ENCODE assay signal across 28 cellular contexts in genomic region chr9:99015890-99016289, GRCh38.
A peak's percentile ranks its signal among the peaks of the same experiment; 100 is the strongest.
DNase-seq lines count a peak whose midpoint lies in the region; ATAC-seq and TF ChIP-seq lines count a peak whose summit lies in the region.
"Had no signal": no experiment of that assay in that cellular context is flagged by ENCODE, and none has a peak within 500 bp of the region (broad histone marks: within the 10 kb centered on the region; RNA-seq: fewer than 3 reads in every experiment).

No MANE protein-coding gene starts in this region.

- no peaks in the 10 kb centered on the region for H3K9me3 ChIP-seq in IMR-90 (ENCODE audit: control insufficient read depth, insufficient read depth, low read length)

- H2BK20ac ChIP-seq in IMR-90 (ENCODE audit: low read depth, low read length): no peak overlapping the region

- H3K9ac ChIP-seq in IMR-90 (ENCODE audit: low read depth, low read length): no peak overlapping the region
- H3K9ac ChIP-seq: KMS-11 had no signal

- H3K14ac ChIP-seq in IMR-90 (replicated peaks; ENCODE audit: low read depth, low read length): no peak overlapping the region

- no peak for ATAC-seq in activated CD8-positive, alpha-beta T cell treated with anti-CD3 and anti-CD28 coated beads, Interleukin-2, amount 10 ng/mL, durations not matched to agents 7 days and 5 days
- no peak for ATAC-seq in activated CD8-positive, alpha-beta T cell treated with anti-CD3 and anti-CD28 coated beads for 36 hours
- ATAC-seq in IMR-90 (ENCODE audit: low read depth): no peak
- no peak for ATAC-seq in natural killer cell treated with Interleukin-12 subunit alpha and Interleukin-12 subunit beta and Interleukin-15 and Interleukin-18, amount 100 ng/mL, for 72 hours
- no peak for ATAC-seq in stimulated activated effector memory CD8-positive, alpha-beta T cell treated with anti-CD3 and anti-CD28 coated beads, Interleukin-12 subunit alpha, Interleukin-12 subunit beta, amount 100 ng/mL, for 72 hours
- ATAC-seq: GM12878 had no signal

- DNase-seq in activated CD8-positive, alpha-beta T cell treated with anti-CD3 and anti-CD28 coated beads, Interleukin-2, amount 10 ng/mL, durations not matched to agents 7 days and 5 days: no peak
- DNase-seq in activated CD8-positive, alpha-beta T cell treated with anti-CD3 and anti-CD28 coated beads for 36 hours: no peak
- DNase-seq in IMR-90 (no peak), ecto neural progenitor cell (ENCODE audit: low spot score) (peak; percentile 15), amygdala (lab: John Stamatoyannopoulos, UW) (no peak)
- no peak for DNase-seq in natural killer cell treated with Interleukin-12 subunit alpha and Interleukin-12 subunit beta and Interleukin-15 and Interleukin-18, amount 100 ng/mL, for 72 hours (ENCODE audit: low spot score)
- no peak for DNase-seq in stimulated activated effector memory CD8-positive, alpha-beta T cell treated with anti-CD3 and anti-CD28 coated beads, Interleukin-12 subunit alpha, Interleukin-12 subunit beta, amount 100 ng/mL, for 72 hours (ENCODE audit: low spot score in 2 of 2)
- DNase-seq: CD8-positive, alpha-beta memory T cell; DMS 273 treated with DMSO at 0.1 percent for 48 hours; DMS79; EL; GDM1; GOT3; HCEC 1CT; MM.1S; NCI-H1417; NCI-H1694 treated with DMSO at 0.1 percent for 48 hours; NCI-H2081; NCI-H2227 treated with DMSO at 0.1 percent for 48 hours; NCI-H510A; NCI-H69; Right ventricle myocardium superior; RPMI8226 had no signal

- no peak overlapping the region for H2AFZ ChIP-seq in IMR-90 (replicated peaks; ENCODE audit: low read length, poor library complexity)

- H2AK9ac ChIP-seq in IMR-90 (replicated peaks; ENCODE audit: low read depth, low read length, poor library complexity): no peak overlapping the region

- peaks cover 0 to 13% of the 10 kb centered on the region in 2 experiments; a peak in 3 of 4 replicates for H3K79me1 ChIP-seq in IMR-90 (ENCODE audit: low read depth in 1 of 2, low read length in 2 of 2)

- H3K4me3 ChIP-seq in IMR-90 (ENCODE audit: insufficient read depth, low read depth, low read length): no peak overlapping the region
- H3K4me3 ChIP-seq: GM12878 had no signal

- peak overlapping the region; percentile 57 for H4K91ac ChIP-seq in IMR-90 (ENCODE audit: insufficient read depth, low read depth, low read length)

- BruUV-seq in IMR-90 (replicated peaks; lab: Mats Ljungman, UMichigan): no TSS peak

- dilution Hi-C loops in IMR-90 (cut with HindIII; ENCODE audit: low sequenced_read_pairs, unreplicated experiment): no loop called here

- no peaks in the 10 kb centered on the region for H3K27me3 ChIP-seq in IMR-90 (ENCODE audit: control insufficient read depth, insufficient read depth, low read length)

- H3K36me3 ChIP-seq in IMR-90 (ENCODE audit: control insufficient read depth, insufficient read depth, low read length): peaks cover 32% of the 10 kb centered on the region

- POLR2A ChIA-PET in activated CD8-positive, alpha-beta T cell treated with anti-CD3 and anti-CD28 coated beads, Interleukin-2, amount 10 ng/mL, durations not matched to agents 7 days and 5 days (lab: Charles Lee): no interaction called here
- POLR2A ChIA-PET in activated CD8-positive, alpha-beta T cell treated with anti-CD3 and anti-CD28 coated beads for 36 hours (lab: Charles Lee): interaction anchor here (1.0 kb wide), 1 partner anchor 88 kb away, joined by 4 read pairs; the partner anchor contains the start of gene TGFBR1
- POLR2A ChIA-PET in IMR-90 (lab: Charles Lee; ENCODE audit: unreplicated experiment): no interaction called here

- no peak overlapping the region for H2BK5ac ChIP-seq in IMR-90 (ENCODE audit: low read depth, low read length, poor library complexity, severe bottlenecking)

- H4K5ac ChIP-seq in IMR-90 (ENCODE audit: low read depth, low read length): no peak overlapping the region

- H4K20me1 ChIP-seq in IMR-90 (ENCODE audit: insufficient read depth, low read length): peaks cover 6% of the 10 kb centered on the region; the same call in 1 of the 2 replicates

- intact Hi-C loops in activated CD8-positive, alpha-beta T cell treated with anti-CD3 and anti-CD28 coated beads for 36 hours (cut with micrococcal nuclease): no loop called here
- intact Hi-C loops in IMR-90 (cut with micrococcal nuclease): loop anchor here (5.0 kb wide), 1 partner anchor 91 kb away; the partner anchor contains the start of gene TGFBR1

- H3K36me3 Mint-ChIP-seq in activated CD8-positive, alpha-beta T cell treated with anti-CD3 and anti-CD28 coated beads, Interleukin-2, amount 10 ng/mL, durations not matched to agents 7 days and 5 days (ENCODE audit: low read depth): peaks cover 25% of the 10 kb centered on the region
- peaks cover 15% of the 10 kb centered on the region for H3K36me3 Mint-ChIP-seq in activated CD8-positive, alpha-beta T cell treated with anti-CD3 and anti-CD28 coated beads for 36 hours (ENCODE audit: low read depth)
- H3K36me3 Mint-ChIP-seq in natural killer cell treated with Interleukin-12 subunit alpha and Interleukin-12 subunit beta and Interleukin-15 and Interleukin-18, amount 100 ng/mL, for 72 hours: no peaks in the 10 kb centered on the region
- H3K36me3 Mint-ChIP-seq in stimulated activated effector memory CD8-positive, alpha-beta T cell treated with anti-CD3 and anti-CD28 coated beads, Interleukin-12 subunit alpha, Interleukin-12 subunit beta, amount 100 ng/mL, for 72 hours: no peaks in the 10 kb centered on the region

- H3K18ac ChIP-seq in IMR-90 (ENCODE audit: low read depth, low read length): no peak overlapping the region; the same call in 1 of the 2 replicates

- peaks cover 19% of the 10 kb centered on the region for H3K9me3 Mint-ChIP-seq in activated CD8-positive, alpha-beta T cell treated with anti-CD3 and anti-CD28 coated beads, Interleukin-2, amount 10 ng/mL, durations not matched to agents 7 days and 5 days (ENCODE audit: insufficient read depth)
- H3K9me3 Mint-ChIP-seq in activated CD8-positive, alpha-beta T cell treated with anti-CD3 and anti-CD28 coated beads for 36 hours: peaks cover 7% of the 10 kb centered on the region
- no peaks in the 10 kb centered on the region for H3K9me3 Mint-ChIP-seq in natural killer cell treated with Interleukin-12 subunit alpha and Interleukin-12 subunit beta and Interleukin-15 and Interleukin-18, amount 100 ng/mL, for 72 hours
- H3K9me3 Mint-ChIP-seq in stimulated activated effector memory CD8-positive, alpha-beta T cell treated with anti-CD3 and anti-CD28 coated beads, Interleukin-12 subunit alpha, Interleukin-12 subunit beta, amount 100 ng/mL, for 72 hours: no peaks in the 10 kb centered on the region

- no CpG with 5 or more reads among the region's 4 CpGs for WGBS in IMR-90 (ENCODE audit: extremely low coverage in 2 of 2, insufficient read length in 1 of 2), 2 experiments

- peak overlapping the region; percentile 35; the same call in 1 of the 2 replicates for H3K4ac ChIP-seq in IMR-90 (ENCODE audit: low read depth, low read length)

- no peak overlapping the region for H3K4me2 ChIP-seq in IMR-90 (ENCODE audit: low read depth, low read length)
- H3K4me2 ChIP-seq: KMS-11 had no signal

- no peak for TF ChIP-seq RAD21 in IMR-90 (IDR thresholded peaks at IDR 0.05; ENCODE audit: low read length)

- peaks cover 20% of the 10 kb centered on the region for H3K9me1 ChIP-seq in IMR-90 (ENCODE audit: insufficient read depth, low read length)

- H3K27ac Mint-ChIP-seq in activated CD8-positive, alpha-beta T cell treated with anti-CD3 and anti-CD28 coated beads, Interleukin-2, amount 10 ng/mL, durations not matched to agents 7 days and 5 days: peak overlapping the region; percentile 41
- H3K27ac Mint-ChIP-seq in activated CD8-positive, alpha-beta T cell treated with anti-CD3 and anti-CD28 coated beads for 36 hours: no peak overlapping the region
- H3K27ac Mint-ChIP-seq in natural killer cell treated with Interleukin-12 subunit alpha and Interleukin-12 subunit beta and Interleukin-15 and Interleukin-18, amount 100 ng/mL, for 72 hours: peak overlapping the region; percentile 32 to 34
- H3K27ac Mint-ChIP-seq in stimulated activated effector memory CD8-positive, alpha-beta T cell treated with anti-CD3 and anti-CD28 coated beads, Interleukin-12 subunit alpha, Interleukin-12 subunit beta, amount 100 ng/mL, for 72 hours: no peak overlapping the region
- H3K27ac Mint-ChIP-seq: B cell had no signal

- in situ Hi-C loops in IMR-90 (cut with MboI; ENCODE audit: low sequenced_read_pairs): loop anchor here (5.0 kb wide), 1 partner anchor 121 kb away; no protein-coding TSS in a partner anchor

- peak overlapping the region; percentile 21; the same call in 1 of the 2 replicates for H2BK120ac ChIP-seq in IMR-90 (ENCODE audit: low read depth, low read length)

- peak overlapping the region; percentile 93; the same call in 1 of the 3 replicates for H2BK15ac ChIP-seq in IMR-90 (ENCODE audit: low read depth, low read length)

- no peak for TF ChIP-seq POLR2A in IMR-90 (IDR thresholded peaks at IDR 0.05; ENCODE audit: low read depth, low read length)

- no peak overlapping the region for H3K23ac ChIP-seq in IMR-90 (ENCODE audit: low read depth, low read length)

- no peak overlapping the region for H4K8ac ChIP-seq in IMR-90 (ENCODE audit: low read depth in 2 of 2, low read length in 2 of 2)

- H2AK5ac ChIP-seq in IMR-90 (ENCODE audit: low read depth, low read length): peak overlapping the region; percentile 85; the same call in 1 of the 2 replicates

- H3K4me1 Mint-ChIP-seq in activated CD8-positive, alpha-beta T cell treated with anti-CD3 and anti-CD28 coated beads, Interleukin-2, amount 10 ng/mL, durations not matched to agents 7 days and 5 days (ENCODE audit: low read depth): peaks cover 41% of the 10 kb centered on the region
- H3K4me1 Mint-ChIP-seq in activated CD8-positive, alpha-beta T cell treated with anti-CD3 and anti-CD28 coated beads for 36 hours (ENCODE audit: low read depth): peaks cover 22% of the 10 kb centered on the region
- peaks cover 33 to 36% of the 10 kb centered on the region in 2 donors for H3K4me1 Mint-ChIP-seq in natural killer cell treated with Interleukin-12 subunit alpha and Interleukin-12 subunit beta and Interleukin-15 and Interleukin-18, amount 100 ng/mL, for 72 hours (ENCODE audit: low read depth in 2 of 2)
- H3K4me1 Mint-ChIP-seq in stimulated activated effector memory CD8-positive, alpha-beta T cell treated with anti-CD3 and anti-CD28 coated beads, Interleukin-12 subunit alpha, Interleukin-12 subunit beta, amount 100 ng/mL, for 72 hours: peaks cover 23% of the 10 kb centered on the region

- no peak overlapping the region for H3K27ac ChIP-seq in IMR-90 (ENCODE audit: insufficient read depth, low read length)
- H3K27ac ChIP-seq: 22Rv1, C4-2B, KMS-11 had no signal

- no peak overlapping the region for H3K56ac ChIP-seq in IMR-90 (ENCODE audit: extremely low read depth, insufficient read depth, low read length)

- no peak for TF ChIP-seq CTCF in activated CD8-positive, alpha-beta T cell treated with anti-CD3 and anti-CD28 coated beads for 36 hours (IDR thresholded peaks at IDR 0.05)
- TF ChIP-seq CTCF in IMR-90 (conservative IDR thresholded peaks at IDR 0.05; ENCODE audit: low read depth, low read length): no peak

- no peak overlapping the region for H3K4me3 Mint-ChIP-seq in activated CD8-positive, alpha-beta T cell treated with anti-CD3 and anti-CD28 coated beads, Interleukin-2, amount 10 ng/mL, durations not matched to agents 7 days and 5 days
- H3K4me3 Mint-ChIP-seq in activated CD8-positive, alpha-beta T cell treated with anti-CD3 and anti-CD28 coated beads for 36 hours: no peak overlapping the region
- no peak overlapping the region for H3K4me3 Mint-ChIP-seq in natural killer cell treated with Interleukin-12 subunit alpha and Interleukin-12 subunit beta and Interleukin-15 and Interleukin-18, amount 100 ng/mL, for 72 hours
- H3K4me3 Mint-ChIP-seq in stimulated activated effector memory CD8-positive, alpha-beta T cell treated with anti-CD3 and anti-CD28 coated beads, Interleukin-12 subunit alpha, Interleukin-12 subunit beta, amount 100 ng/mL, for 72 hours: no peak overlapping the region
- H3K4me3 Mint-ChIP-seq: B cell; CD8-positive, alpha-beta memory T cell had no signal

- no peaks in the 10 kb centered on the region for H3K27me3 Mint-ChIP-seq in activated CD8-positive, alpha-beta T cell treated with anti-CD3 and anti-CD28 coated beads, Interleukin-2, amount 10 ng/mL, durations not matched to agents 7 days and 5 days (ENCODE audit: low read depth)
- no peaks in the 10 kb centered on the region for H3K27me3 Mint-ChIP-seq in activated CD8-positive, alpha-beta T cell treated with anti-CD3 and anti-CD28 coated beads for 36 hours
- no peaks in the 10 kb centered on the region for H3K27me3 Mint-ChIP-seq in natural killer cell treated with Interleukin-12 subunit alpha and Interleukin-12 subunit beta and Interleukin-15 and Interleukin-18, amount 100 ng/mL, for 72 hours
- H3K27me3 Mint-ChIP-seq: B cell; CD8-positive, alpha-beta memory T cell had no signal

- CTCF ChIA-PET in activated CD8-positive, alpha-beta T cell treated with anti-CD3 and anti-CD28 coated beads, Interleukin-2, amount 10 ng/mL, durations not matched to agents 7 days and 5 days (lab: Charles Lee): interaction anchor here (1.0 to 6.0 kb wide), 4 partner anchors 11 to 135 kb away, joined by 3 to 66 read pairs (median 14); no protein-coding TSS in a partner anchor
- CTCF ChIA-PET in activated CD8-positive, alpha-beta T cell treated with anti-CD3 and anti-CD28 coated beads for 36 hours (lab: Charles Lee): interaction anchor here (0.8 to 9.8 kb wide), 5 partner anchors 11 to 126 kb away, joined by 3 to 97 read pairs (median 6); no protein-coding TSS in a partner anchor
- CTCF ChIA-PET in IMR-90 (lab: Yijun Ruan, JAX): no interaction called here

- peaks cover 16% of the 10 kb centered on the region for H3K4me1 ChIP-seq in IMR-90 (ENCODE audit: control insufficient read depth, insufficient read depth, low read length)

Comparison
In these comparisons a context has a peak if more than half of its experiments do, and no peak if none do; other contexts are left out.
1. H3K27ac Mint-ChIP-seq: peak in activated CD8-positive, alpha-beta T cell treated with anti-CD3 and anti-CD28 coated beads, Interleukin-2, amount 10 ng/mL, durations not matched to agents 7 days and 5 days (single experiment) and natural killer cell treated with Interleukin-12 subunit alpha and Interleukin-12 subunit beta and Interleukin-15 and Interleukin-18, amount 100 ng/mL, for 72 hours (2 of 2); none in activated CD8-positive, alpha-beta T cell treated with anti-CD3 and anti-CD28 coated beads for 36 hours (single experiment) and stimulated activated effector memory CD8-positive, alpha-beta T cell treated with anti-CD3 and anti-CD28 coated beads, Interleukin-12 subunit alpha, Interleukin-12 subunit beta, amount 100 ng/mL, for 72 hours (single experiment).